Comparison of ENCODE assay signal across 1 cellular context in the genomic region with DNA sequence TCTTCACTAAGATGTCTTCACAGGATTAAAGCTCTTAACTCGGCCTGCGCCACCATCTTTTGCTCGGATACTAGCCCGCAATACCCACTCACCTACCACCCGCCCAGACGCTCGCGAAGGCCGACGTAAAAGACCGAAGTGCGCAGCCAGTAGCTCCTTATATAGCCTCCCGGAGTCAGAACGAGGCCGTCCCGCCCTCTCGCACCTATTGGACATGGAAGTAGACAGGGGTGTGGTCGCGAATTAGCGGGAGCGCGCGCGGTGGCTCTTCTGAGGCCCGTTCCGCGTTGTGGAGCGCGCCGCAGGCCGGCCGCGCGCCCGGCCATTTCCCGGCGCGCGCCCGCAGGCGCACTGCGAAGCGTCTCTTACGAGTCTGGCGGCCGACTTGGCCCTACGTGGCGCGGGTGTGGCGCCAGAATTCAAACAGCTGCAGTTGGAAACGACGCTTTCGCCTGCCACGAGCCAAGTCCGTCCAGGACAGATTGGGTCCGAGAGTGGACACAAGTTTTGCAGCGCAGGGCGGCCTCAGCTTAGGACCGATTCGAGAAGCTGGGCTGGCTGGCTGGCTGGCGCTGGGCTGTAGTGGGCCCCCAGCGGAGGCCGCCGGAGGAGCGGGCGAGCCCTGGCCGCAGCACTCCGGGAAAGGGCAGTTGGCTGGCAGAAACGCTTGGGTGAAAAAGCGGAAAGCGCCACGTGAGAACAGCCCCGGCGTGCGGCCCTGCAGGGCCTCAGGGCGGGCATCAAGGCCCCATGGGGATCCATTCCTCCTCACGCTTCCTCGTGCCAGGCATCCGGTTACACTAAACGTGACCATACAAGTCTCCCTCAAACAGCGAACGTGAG.
TF ChIP-seq lines count a peak whose summit lies in the region.

No MANE protein-coding gene starts in this region.

TF ChIP-seq in H1, 55 proteins besides CTCF, POLR2A, EP300 and RAD21 (continued from another document):
- TF ChIP-seq ZNF274 (IDR thresholded peaks at IDR 0.05; ENCODE audit: borderline replicate concordance, extremely low read depth, low read length) (no peak), CBX8 (IDR thresholded peaks at IDR 0.05; ENCODE audit: borderline replicate concordance, low read depth, low read length) (no peak), MAX (IDR thresholded peaks at IDR 0.05) (peak; percentile 91), NANOG (IDR thresholded peaks at IDR 0.05; ENCODE audit: insufficient read depth, low read depth, low read length, poor library complexity, severe bottlenecking) (no peak), CHD7 (IDR thresholded peaks at IDR 0.05; ENCODE audit: insufficient replicate concordance, low read length) (no peak), POLR2AphosphoS5 (IDR thresholded peaks at IDR 0.05; ENCODE audit: low read depth, low read length) (peak; percentile 99), GABPA (IDR thresholded peaks at IDR 0.05; ENCODE audit: borderline replicate concordance, insufficient read depth, low read length) (no peak), CREB1 (IDR thresholded peaks at IDR 0.05) (peak; percentile 11), GTF2F1 (IDR thresholded peaks at IDR 0.05; ENCODE audit: borderline replicate concordance, low read depth, low read length) (peak; percentile 99), CBX5 (IDR thresholded peaks at IDR 0.05; ENCODE audit: low read depth, low read length) (no peak), RNF2 (IDR thresholded peaks at IDR 0.05; ENCODE audit: borderline replicate concordance, low read depth, low read length, missing control alignments, poor library complexity, severe bottlenecking) (no peak), TEAD4 (IDR thresholded peaks at IDR 0.05; ENCODE audit: low read depth, low read length) (no peak), BCL11A (IDR thresholded peaks at IDR 0.05; ENCODE audit: low read depth in 2 of 2, low read length in 2 of 2) (no peak), CHD2 (IDR thresholded peaks at IDR 0.05; ENCODE audit: low read length) (no peak; the same call in none of the 2 replicates), TAF1 (IDR thresholded peaks at IDR 0.05; ENCODE audit: low read depth, low read length) (peak; percentile 100), PHF8 (conservative IDR thresholded peaks at IDR 0.05; ENCODE audit: low read depth, low read length) (peak; percentile 89), CEBPB (IDR thresholded peaks at IDR 0.05; ENCODE audit: low read depth, low read length) (no peak), SP4 (IDR thresholded peaks at IDR 0.05; ENCODE audit: low read length) (no peak), JUND (IDR thresholded peaks at IDR 0.05; ENCODE audit: low read length) (peak; percentile 34; the same call in 1 of the 2 replicates), EGR1 (IDR thresholded peaks at IDR 0.05; ENCODE audit: borderline replicate concordance, low read depth, low read length) (0 out of 2 replicates have a peak, but pooled peaks have one; percentile 49), TBP (IDR thresholded peaks at IDR 0.05; ENCODE audit: low read depth, low read length) (peak; percentile 99), JUN (IDR thresholded peaks at IDR 0.05; ENCODE audit: low read depth, low read length) (no peak), KDM5A (IDR thresholded peaks at IDR 0.05; ENCODE audit: low read length) (no peak), NRF1 (IDR thresholded peaks at IDR 0.05; ENCODE audit: low read depth, low read length) (peak; percentile 36; the same call in 1 of the 2 replicates), SIN3A (conservative IDR thresholded peaks at IDR 0.05 in 1 of 2, IDR thresholded peaks at IDR 0.05 in 1 of 2; ENCODE audit: low read depth in 1 of 2, low read length in 2 of 2) (peak; percentile 87 to 92; a peak in 3 of 4 replicates), SRF (IDR thresholded peaks at IDR 0.05; ENCODE audit: low read depth, low read length) (0 out of 2 replicates have a peak, but pooled peaks have one; percentile 9), SP1 (IDR thresholded peaks at IDR 0.05; ENCODE audit: low read depth, low read length) (peak; percentile 77), TCF12 (IDR thresholded peaks at IDR 0.05; ENCODE audit: low read depth, low read length) (0 out of 2 replicates have a peak, but pooled peaks have one; percentile 55), MAFK (IDR thresholded peaks at IDR 0.05; ENCODE audit: low read depth, low read length) (no peak), RBBP5 (IDR thresholded peaks at IDR 0.05; ENCODE audit: borderline replicate concordance, low read depth, low read length) (peak; percentile 90; the same call in 1 of the 2 replicates), YY1 (IDR thresholded peaks at IDR 0.05; ENCODE audit: low read depth, low read length) (peak; percentile 74), BACH1 (IDR thresholded peaks at IDR 0.05; ENCODE audit: low read length) (0 out of 2 replicates have a peak, but pooled peaks have one; percentile 21), BRCA1 (IDR thresholded peaks at IDR 0.05; ENCODE audit: low read depth, low read length) (no peak), POU5F1 (IDR thresholded peaks at IDR 0.05; ENCODE audit: low read depth, low read length) (no peak), FOSL1 (IDR thresholded peaks at IDR 0.05; ENCODE audit: insufficient read depth, low read depth, low read length) (no peak), SP2 (IDR thresholded peaks at IDR 0.05; ENCODE audit: low read length) (no peak), TAF7 (optimal IDR thresholded peaks at IDR 0.05; ENCODE audit: borderline replicate concordance, low read depth, low read length) (peak; percentile 100), HDAC6 (IDR thresholded peaks at IDR 0.05; ENCODE audit: low read depth, low read length) (no peak), SIRT6 (IDR thresholded peaks at IDR 0.05; ENCODE audit: low read length) (no peak), KDM1A (IDR thresholded peaks at IDR 0.05; ENCODE audit: borderline replicate concordance, low read length) (no peak), RFX5 (IDR thresholded peaks at IDR 0.05; ENCODE audit: borderline replicate concordance, low read depth, low read length) (no peak), EZH2 (IDR thresholded peaks at IDR 0.05; ENCODE audit: low read depth, low read length, severe bottlenecking) (no peak)
- TF ChIP-seq, protein P1, sequence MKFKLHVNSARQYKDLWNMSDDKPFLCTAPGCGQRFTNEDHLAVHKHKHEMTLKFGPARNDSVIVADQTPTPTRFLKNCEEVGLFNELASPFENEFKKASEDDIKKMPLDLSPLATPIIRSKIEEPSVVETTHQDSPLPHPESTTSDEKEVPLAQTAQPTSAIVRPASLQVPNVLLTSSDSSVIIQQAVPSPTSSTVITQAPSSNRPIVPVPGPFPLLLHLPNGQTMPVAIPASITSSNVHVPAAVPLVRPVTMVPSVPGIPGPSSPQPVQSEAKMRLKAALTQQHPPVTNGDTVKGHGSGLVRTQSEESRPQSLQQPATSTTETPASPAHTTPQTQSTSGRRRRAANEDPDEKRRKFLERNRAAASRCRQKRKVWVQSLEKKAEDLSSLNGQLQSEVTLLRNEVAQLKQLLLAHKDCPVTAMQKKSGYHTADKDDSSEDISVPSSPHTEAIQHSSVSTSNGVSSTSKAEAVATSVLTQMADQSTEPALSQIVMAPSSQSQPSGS (IDR thresholded peaks at IDR 0.05; ENCODE audit: low read length), result no peak
- TF ChIP-seq, protein P2, sequence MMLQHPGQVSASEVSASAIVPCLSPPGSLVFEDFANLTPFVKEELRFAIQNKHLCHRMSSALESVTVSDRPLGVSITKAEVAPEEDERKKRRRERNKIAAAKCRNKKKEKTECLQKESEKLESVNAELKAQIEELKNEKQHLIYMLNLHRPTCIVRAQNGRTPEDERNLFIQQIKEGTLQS (IDR thresholded peaks at IDR 0.05; ENCODE audit: insufficient read depth, low read depth, low read length), result no peak
